8 cellular contexts compared by ENCODE assay signal in genomic region chr2:37925063-37925897, GRCh38. TPM values are rescaled to one million over a fixed set of nuclear protein-coding genes. Genes with fewer than 3 reads are reported as not detected.
DNase-seq lines count a peak whose midpoint lies in the region; FAIRE-seq lines count a peak whose summit lies in the region.

RMDN2 (plus strand) TSS chr2:37925287; CDS start chr2:37929278, 3,991 bp downstream.

- FAIRE-seq in frontal cortex (lab: Jason Lieb, UNC): no peak

- no peak within 1 kb of the TSS for H2BK120ac ChIP-seq in neuronal stem cell (ENCODE audit: low read depth, low read length)

- H3K27ac ChIP-seq in neuronal stem cell (replicated peaks; ENCODE audit: low read length) (peak within 1 kb of the TSS; percentile 94), substantia nigra (ENCODE audit: low read depth, low read length, poor library complexity, severe bottlenecking) (peak within 1 kb of the TSS; percentile 81)

- H4K8ac ChIP-seq in neuronal stem cell (ENCODE audit: low read depth, low read length): peak within 1 kb of the TSS; percentile 7

- H3K4me1 ChIP-seq in neuronal stem cell (ENCODE audit: control insufficient read depth in 2 of 2, insufficient read depth in 1 of 2, low read depth in 1 of 2, low read length in 2 of 2): peaks cover 0 to 2% of the 10 kb centered on the region in 2 donors

- H3K9ac ChIP-seq in neuronal stem cell (ENCODE audit: low read depth, low read length, poor library complexity): peak within 1 kb of the TSS; percentile 94

- H4K91ac ChIP-seq in neuronal stem cell (ENCODE audit: low read depth, low read length, poor library complexity): no peak within 1 kb of the TSS

- peak within 1 kb of the TSS; percentile 98 for H2AFZ ChIP-seq in neuronal stem cell (ENCODE audit: low read length)

- no peak within 1 kb of the TSS for H3K14ac ChIP-seq in neuronal stem cell (ENCODE audit: low read length)

- H2BK5ac ChIP-seq in neuronal stem cell (ENCODE audit: low read length): peak within 1 kb of the TSS; percentile 87

- no peaks in the 10 kb centered on the region for H3K27me3 ChIP-seq in neuronal stem cell (ENCODE audit: control insufficient read depth in 3 of 3, insufficient read depth in 3 of 3, low read depth in 1 of 3, low read length in 3 of 3)

- H3K9me3 ChIP-seq in neuronal stem cell (replicated peaks in 1 of 2; ENCODE audit: control insufficient read depth in 2 of 2, insufficient read depth in 1 of 2, low read depth in 1 of 2, low read length in 2 of 2): peaks cover 2 to 4% of the 10 kb centered on the region in 2 donors

- H2BK12ac ChIP-seq in neuronal stem cell (ENCODE audit: low read length): no peak within 1 kb of the TSS

- H3K4me2 ChIP-seq in neuronal stem cell (ENCODE audit: insufficient read depth, low read length, poor library complexity, severe bottlenecking): peak within 1 kb of the TSS; percentile 79

- H3K4ac ChIP-seq in neuronal stem cell (ENCODE audit: low read length): no peak within 1 kb of the TSS

- peak within 1 kb of the TSS; percentile 81 for H2BK15ac ChIP-seq in neuronal stem cell (ENCODE audit: low read length)

- H3K18ac ChIP-seq in neuronal stem cell (ENCODE audit: low read length): peak within 1 kb of the TSS; percentile 98

- no CpG with 5 or more reads among the region's 79 CpGs for WGBS in neuronal stem cell (ENCODE audit: extremely low coverage in 2 of 2, insufficient read length in 2 of 2, insufficient replicate concordance in 1 of 2), 2 donors

- no peaks in the 10 kb centered on the region for H3K79me1 ChIP-seq in neuronal stem cell (ENCODE audit: low read depth, low read length)

- peak within 1 kb of the TSS; percentile 98 for H3K23ac ChIP-seq in neuronal stem cell (ENCODE audit: low read depth, low read length, poor library complexity)

- DNase-seq in EL: peak; percentile 92
- DNase-seq in GOT3 (lab: John Stamatoyannopoulos, UW): peak; percentile 77
- DNase-seq in M059J (ENCODE audit: low read depth): peak; percentile 93
- peak; percentile 85 for DNase-seq in SIG-M5 treated with dmso at 0.1 percent for 504 hours (lab: John Stamatoyannopoulos, UW; ENCODE audit: unreplicated experiment)
- DNase-seq in activated naive CD4-positive, alpha-beta T cell (lab: John Stamatoyannopoulos, UW): peak; percentile 40 to 72 (median 58)
- DNase-seq in frontal cortex (ENCODE audit: low spot score in 2 of 2): peak; percentile 83 to 84
- peak; percentile 88 for DNase-seq in neuronal stem cell (ENCODE audit: low spot score)
- peak; percentile 36 to 90 (median 82) for DNase-seq in substantia nigra (lab: John Stamatoyannopoulos, UW)

- peak within 1 kb of the TSS; percentile 55 to 81 for H3K4me3 ChIP-seq in neuronal stem cell (ENCODE audit: low read length in 2 of 2)

- no peaks in the 10 kb centered on the region for H3K36me3 ChIP-seq in neuronal stem cell (replicated peaks in 1 of 2; ENCODE audit: control insufficient read depth in 2 of 2, insufficient read depth in 2 of 2, low read length in 2 of 2)

- H2AK5ac ChIP-seq in neuronal stem cell (ENCODE audit: low read depth, low read length): peak within 1 kb of the TSS; percentile 56

RNA-seq across cellular contexts. Expression of gene RMDN2, which starts in this region (rescaled TPM):
- 3.1 and 5.1 TPM in 2 replicates for total RNA-seq in M059J (2014; rRNA removed; shearing (Covaris generic))
- 27.7 TPM for total RNA-seq in frontal cortex
- polyA plus RNA-seq in neuronal stem cell (2013, experiment 1 of 2): 1.1 TPM
- 1.0 TPM for polyA plus RNA-seq in neuronal stem cell (2013, experiment 2 of 2)

Comparison
In these comparisons a context has a peak if more than half of its experiments do, and no peak if none do; other contexts are left out.
1. Peak in every context shown above with its lines: DNase-seq, H3K4me3 ChIP-seq and H3K27ac ChIP-seq.